ENCODE assay signal across 28 cellular contexts in the genomic region with DNA sequence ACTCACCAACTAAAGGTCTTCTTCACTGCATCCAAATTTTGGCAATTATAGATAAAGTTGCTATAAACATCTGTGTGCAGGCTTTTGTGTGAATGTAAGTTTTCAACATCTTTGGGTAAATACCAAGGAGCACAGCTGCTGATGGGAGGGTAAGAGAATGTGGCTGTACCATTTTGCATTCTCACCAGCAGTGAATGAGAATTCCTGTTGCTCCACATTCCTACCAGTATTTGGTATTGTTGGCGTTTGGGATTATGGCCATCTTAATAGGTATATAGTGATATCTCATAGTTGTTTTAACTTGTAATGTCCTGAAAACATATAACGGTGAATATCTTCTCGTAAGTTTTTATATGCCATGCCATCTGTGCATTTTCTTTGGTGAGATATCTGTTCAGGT.
"Had no signal": no experiment of that assay in that cellular context is flagged by ENCODE, and none has a peak within 500 bp of the region (broad histone marks: within the 10 kb centered on the region; RNA-seq: fewer than 3 reads in every experiment).

No MANE protein-coding gene starts in this region.

- H3K27ac ChIP-seq: left lung, lower lobe of right lung, ovary, prostate gland, spleen, tibial nerve, upper lobe of left lung, vagina had no signal

- H3K36me3 ChIP-seq: lower lobe of right lung, ovary, prostate gland, tibial nerve, upper lobe of left lung, vagina had no signal

- H3K4me3 Mint-ChIP-seq: immature natural killer cell; naive thymus-derived CD4-positive, alpha-beta T cell; natural killer cell treated with Interleukin-12 subunit alpha and Interleukin-12 subunit beta and Interleukin-15 and Interleukin-18, amount 100 ng/mL, for 72 hours; stimulated activated memory B cell treated with anti-CD40 and anti-IgM and Interleukin-4, amounts not matched to agents 10 μg/mL and 1 μg/mL and 100 μg/mL, for 72 hours; stimulated activated naive CD8-positive, alpha-beta T cell treated with anti-CD3 and anti-CD28 coated beads, Interleukin-15, amount 100 ng/mL, for 72 hours had no signal

- ATAC-seq: left colon; left lung; lower lobe of right lung; mucosa of descending colon; naive thymus-derived CD4-positive, alpha-beta T cell; natural killer cell treated with Interleukin-12 subunit alpha and Interleukin-12 subunit beta and Interleukin-15 and Interleukin-18, amount 100 ng/mL, for 72 hours; right cardiac atrium; sciatic nerve; stimulated activated memory B cell treated with anti-CD40 and anti-IgM and Interleukin-4, amounts not matched to agents 10 μg/mL and 1 μg/mL and 100 μg/mL, for 72 hours; stimulated activated naive CD8-positive, alpha-beta T cell treated with anti-CD3 and anti-CD28 coated beads, Interleukin-15, amount 100 ng/mL, for 72 hours had no signal

- H3K4me1 ChIP-seq: lower lobe of right lung, prostate gland, spleen had no signal

- H3K27me3 ChIP-seq: left lung, ovary, spleen, tibial nerve, upper lobe of left lung, vagina had no signal

- H3K36me3 Mint-ChIP-seq: natural killer cell treated with Interleukin-12 subunit alpha and Interleukin-12 subunit beta and Interleukin-15 and Interleukin-18, amount 100 ng/mL, for 72 hours had no signal

- H3K27me3 Mint-ChIP-seq: naive thymus-derived CD4-positive, alpha-beta T cell; natural killer cell treated with Interleukin-12 subunit alpha and Interleukin-12 subunit beta and Interleukin-15 and Interleukin-18, amount 100 ng/mL, for 72 hours; stimulated activated memory B cell treated with anti-CD40 and anti-IgM and Interleukin-4, amounts not matched to agents 10 μg/mL and 1 μg/mL and 100 μg/mL, for 72 hours; stimulated activated naive CD8-positive, alpha-beta T cell treated with anti-CD3 and anti-CD28 coated beads, Interleukin-15, amount 100 ng/mL, for 72 hours had no signal

- H3K27ac Mint-ChIP-seq: naive thymus-derived CD4-positive, alpha-beta T cell; natural killer cell treated with Interleukin-12 subunit alpha and Interleukin-12 subunit beta and Interleukin-15 and Interleukin-18, amount 100 ng/mL, for 72 hours; stimulated activated memory B cell treated with anti-CD40 and anti-IgM and Interleukin-4, amounts not matched to agents 10 μg/mL and 1 μg/mL and 100 μg/mL, for 72 hours; stimulated activated naive CD8-positive, alpha-beta T cell treated with anti-CD3 and anti-CD28 coated beads, Interleukin-15, amount 100 ng/mL, for 72 hours had no signal

- H3K4me3 ChIP-seq: left lung, lower lobe of right lung, mucosa of descending colon, ovary, prostate gland, spleen, tibial nerve, upper lobe of left lung, vagina had no signal

- DNase-seq: hypothalamus; immature natural killer cell; kidney; left colon; left lung; lower lobe of right lung; mammary epithelial cell; midbrain; mucosa of descending colon; naive thymus-derived CD4-positive, alpha-beta T cell; ovary; posterior cingulate gyrus; retina; right cardiac atrium; small intestine; spleen; stimulated activated CD4-positive, alpha-beta T cell treated with anti-CD3 and anti-CD28 coated beads, Interleukin-4, amount 100 ng/mL, for 4 hours; stimulated activated CD8-positive, alpha-beta memory T cell treated with anti-CD3 and anti-CD28 coated beads, Interleukin-4, amount 100 ng/mL, for 48 hours; stimulated activated naive CD4-positive, alpha-beta T cell treated with Interleukin-2 at 50 U/mL for 16 hours; stimulated activated naive CD8-positive, alpha-beta T cell treated with anti-CD3 and anti-CD28 coated beads, Interleukin-15, amount 100 ng/mL, for 72 hours; substantia nigra; upper lobe of left lung had no signal

- H3K9me3 ChIP-seq: left lung, lower lobe of right lung, mucosa of descending colon, ovary, prostate gland, spleen, tibial nerve, upper lobe of left lung, vagina had no signal

- H3K9me3 Mint-ChIP-seq: immature natural killer cell; naive thymus-derived CD4-positive, alpha-beta T cell; natural killer cell treated with Interleukin-12 subunit alpha and Interleukin-12 subunit beta and Interleukin-15 and Interleukin-18, amount 100 ng/mL, for 72 hours; stimulated activated memory B cell treated with anti-CD40 and anti-IgM and Interleukin-4, amounts not matched to agents 10 μg/mL and 1 μg/mL and 100 μg/mL, for 72 hours; stimulated activated naive CD8-positive, alpha-beta T cell treated with anti-CD3 and anti-CD28 coated beads, Interleukin-15, amount 100 ng/mL, for 72 hours had no signal
